ENCODE assay signal across 8 cellular contexts in the genomic region with DNA sequence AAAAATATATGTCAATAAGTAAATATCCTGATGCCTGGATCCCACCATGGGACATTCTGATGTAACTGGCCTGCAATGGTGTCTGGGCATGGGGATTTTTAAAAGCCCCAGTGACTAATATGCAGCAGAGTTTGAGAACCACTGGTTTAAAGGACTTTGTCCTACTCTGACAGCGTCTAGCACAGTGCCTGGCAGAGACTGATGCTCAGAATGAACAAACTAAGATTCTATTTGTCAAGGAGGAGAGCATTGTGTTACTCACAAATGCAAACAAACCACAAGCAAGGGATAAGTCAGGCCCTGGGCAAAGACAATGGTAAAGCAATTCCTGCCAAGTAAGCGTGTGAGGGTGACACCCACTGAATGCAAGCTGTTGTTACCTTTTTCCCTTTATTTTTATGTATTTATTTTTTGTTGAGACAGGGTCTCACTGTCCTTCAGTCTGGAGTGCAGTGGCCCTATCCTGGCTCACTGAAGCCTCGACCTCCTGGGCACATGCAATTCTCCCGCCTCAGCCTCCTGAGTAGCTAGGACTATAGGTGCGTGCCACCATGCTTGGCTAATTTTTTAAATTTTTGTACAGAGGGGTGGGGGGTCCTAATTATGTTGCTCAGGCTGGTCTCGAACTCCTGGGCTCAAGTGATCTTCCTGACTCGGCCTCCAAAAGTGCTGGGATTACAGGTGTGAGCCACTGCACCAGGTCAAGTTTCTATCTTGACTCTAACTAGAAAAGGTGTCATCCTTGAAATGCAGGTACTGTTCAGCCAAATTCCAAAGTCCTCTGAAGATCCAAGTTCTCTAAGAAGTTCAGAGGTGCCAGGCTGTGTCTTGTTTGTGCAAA. TPM values are rescaled to one million over a fixed set of nuclear protein-coding genes. Genes with fewer than 3 reads are reported as not detected.
DNase-seq lines count a peak whose midpoint lies in the region; ATAC-seq and TF ChIP-seq lines count a peak whose summit lies in the region.

No MANE protein-coding gene starts in this region.

- H3K27ac Mint-ChIP-seq in activated CD4-positive, alpha-beta T cell treated with anti-CD3 and anti-CD28 coated beads, Interleukin-2, amount 10 ng/mL, durations not matched to agents 24 days and 14 days = peak overlapping the region; percentile 53
- peak overlapping the region; percentile 49 for H3K27ac Mint-ChIP-seq in activated CD8-positive, alpha-beta T cell treated with anti-CD3 and anti-CD28 coated beads for 36 hours
- H3K27ac Mint-ChIP-seq in stimulated activated naive CD8-positive, alpha-beta T cell treated with anti-CD3 and anti-CD28 coated beads, Interleukin-15, amount 100 ng/mL, for 72 hours = peak overlapping the region; percentile 93 to 98

- DNase-seq in activated CD4-positive, alpha-beta T cell treated with anti-CD3 and anti-CD28 coated beads, Interleukin-2, amount 10 ng/mL, durations not matched to agents 24 days and 14 days = no peak
- no peak for DNase-seq in activated CD4-positive, alpha-beta T cell treated with anti-CD3 and anti-CD28 coated beads, Interleukin-2, amount 50 U/mL, for 1 hour
- DNase-seq in activated CD8-positive, alpha-beta T cell treated with anti-CD3 and anti-CD28 coated beads for 36 hours = peak; percentile 19
- DNase-seq in stimulated activated naive CD8-positive, alpha-beta T cell treated with anti-CD3 and anti-CD28 coated beads, Interleukin-15, amount 100 ng/mL, for 72 hours = peak; percentile 27 to 74
- DNase-seq in posterior vena cava (ENCODE audit: low spot score) (no peak), H4 (ENCODE audit: low spot score) (no peak)

- peak overlapping the region; percentile 94 for H3K4me3 Mint-ChIP-seq in activated CD4-positive, alpha-beta T cell treated with anti-CD3 and anti-CD28 coated beads, Interleukin-2, amount 10 ng/mL, durations not matched to agents 24 days and 14 days
- peak overlapping the region; percentile 94 for H3K4me3 Mint-ChIP-seq in activated CD8-positive, alpha-beta T cell treated with anti-CD3 and anti-CD28 coated beads for 36 hours
- H3K4me3 Mint-ChIP-seq in stimulated activated naive CD8-positive, alpha-beta T cell treated with anti-CD3 and anti-CD28 coated beads, Interleukin-15, amount 100 ng/mL, for 72 hours = peak overlapping the region; percentile 88 to 91

- CTCF ChIA-PET in activated CD8-positive, alpha-beta T cell treated with anti-CD3 and anti-CD28 coated beads for 36 hours (lab: Charles Lee) = no interaction called here

- H3K4me3 ChIP-seq in iPS-15b (ENCODE audit: low read depth, low read length) = peak overlapping the region; percentile 22

- no peak overlapping the region for H3K9ac ChIP-seq in iPS-15b (ENCODE audit: low read depth, low read length)

- H3K9me3 Mint-ChIP-seq in activated CD4-positive, alpha-beta T cell treated with anti-CD3 and anti-CD28 coated beads, Interleukin-2, amount 10 ng/mL, durations not matched to agents 24 days and 14 days = peaks cover 19% of the 10 kb centered on the region
- H3K9me3 Mint-ChIP-seq in activated CD8-positive, alpha-beta T cell treated with anti-CD3 and anti-CD28 coated beads for 36 hours = peaks cover 16% of the 10 kb centered on the region
- peaks cover 12 to 14% of the 10 kb centered on the region in 2 donors for H3K9me3 Mint-ChIP-seq in stimulated activated naive CD8-positive, alpha-beta T cell treated with anti-CD3 and anti-CD28 coated beads, Interleukin-15, amount 100 ng/mL, for 72 hours

- peaks cover 29% of the 10 kb centered on the region for H3K4me1 Mint-ChIP-seq in activated CD4-positive, alpha-beta T cell treated with anti-CD3 and anti-CD28 coated beads, Interleukin-2, amount 10 ng/mL, durations not matched to agents 24 days and 14 days
- peaks cover 29% of the 10 kb centered on the region for H3K4me1 Mint-ChIP-seq in activated CD8-positive, alpha-beta T cell treated with anti-CD3 and anti-CD28 coated beads for 36 hours (ENCODE audit: low read depth)
- peaks cover 49% of the 10 kb centered on the region for H3K4me1 Mint-ChIP-seq in stimulated activated naive CD8-positive, alpha-beta T cell treated with anti-CD3 and anti-CD28 coated beads, Interleukin-15, amount 100 ng/mL, for 72 hours

- H3K27me3 Mint-ChIP-seq in activated CD4-positive, alpha-beta T cell treated with anti-CD3 and anti-CD28 coated beads, Interleukin-2, amount 10 ng/mL, durations not matched to agents 24 days and 14 days = no peaks in the 10 kb centered on the region
- H3K27me3 Mint-ChIP-seq in activated CD8-positive, alpha-beta T cell treated with anti-CD3 and anti-CD28 coated beads for 36 hours = no peaks in the 10 kb centered on the region
- H3K27me3 Mint-ChIP-seq in stimulated activated naive CD8-positive, alpha-beta T cell treated with anti-CD3 and anti-CD28 coated beads, Interleukin-15, amount 100 ng/mL, for 72 hours = no peaks in the 10 kb centered on the region

- intact Hi-C loops in activated CD4-positive, alpha-beta T cell treated with anti-CD3 and anti-CD28 coated beads, Interleukin-2, amount 10 ng/mL, durations not matched to agents 24 days and 14 days (cut with micrococcal nuclease) = loop anchor here (1.0 to 10.0 kb wide), 6 partner anchors 9 to 1337 kb away; partner anchors contain the start of genes CMTM8, DYNC1LI1, OSBPL10 and UBP1
- intact Hi-C loops in activated CD8-positive, alpha-beta T cell treated with anti-CD3 and anti-CD28 coated beads for 36 hours (cut with micrococcal nuclease) = no loop called here
- intact Hi-C loops in posterior vena cava (cut with DNase I) = no loop called here

- H3K4me1 ChIP-seq in iPS-15b (ENCODE audit: control insufficient read depth, insufficient read depth, low read length) = no peaks in the 10 kb centered on the region

- H3K27me3 ChIP-seq in iPS-15b (ENCODE audit: control insufficient read depth, insufficient read depth, low read length) = peaks cover 20% of the 10 kb centered on the region

- peaks cover 10% of the 10 kb centered on the region for H3K9me3 ChIP-seq in iPS-15b (ENCODE audit: control insufficient read depth, insufficient read depth, low read length)

- peaks cover 10% of the 10 kb centered on the region for H3K36me3 Mint-ChIP-seq in activated CD4-positive, alpha-beta T cell treated with anti-CD3 and anti-CD28 coated beads, Interleukin-2, amount 10 ng/mL, durations not matched to agents 24 days and 14 days (ENCODE audit: low read depth)
- peaks cover 7% of the 10 kb centered on the region for H3K36me3 Mint-ChIP-seq in activated CD8-positive, alpha-beta T cell treated with anti-CD3 and anti-CD28 coated beads for 36 hours (ENCODE audit: low read depth)

- H3K36me3 ChIP-seq in iPS-15b (ENCODE audit: control insufficient read depth, insufficient read depth, low read length) = no peaks in the 10 kb centered on the region

- POLR2A ChIA-PET in activated CD8-positive, alpha-beta T cell treated with anti-CD3 and anti-CD28 coated beads for 36 hours (lab: Charles Lee) = interaction anchor here (1.0 to 2.1 kb wide), 1 partner anchor 9 kb away, joined by 5 read pairs; no protein-coding TSS in a partner anchor

- TF ChIP-seq CTCF in activated CD8-positive, alpha-beta T cell treated with anti-CD3 and anti-CD28 coated beads for 36 hours (IDR thresholded peaks at IDR 0.05) = no peak

- no peak for ATAC-seq in activated CD8-positive, alpha-beta T cell treated with anti-CD3 and anti-CD28 coated beads for 36 hours
- ATAC-seq in stimulated activated naive CD8-positive, alpha-beta T cell treated with anti-CD3 and anti-CD28 coated beads, Interleukin-15, amount 100 ng/mL, for 72 hours = peak; percentile 78
- no peak for ATAC-seq in HG02571 (IDR thresholded peaks at IDR 0.05; ENCODE audit: unreplicated experiment)

RNA-seq across cellular contexts. Expression of gene GPD1L, which starts 0.9 kb away (rescaled TPM):
- total RNA-seq in activated CD4-positive, alpha-beta T cell treated with anti-CD3 and anti-CD28 coated beads, Interleukin-2, amount 10 ng/mL, durations not matched to agents 24 days and 14 days = 19.0 and 20.0 TPM in 2 replicates
- total RNA-seq in activated CD8-positive, alpha-beta T cell treated with anti-CD3 and anti-CD28 coated beads for 36 hours = 10 to 100 TPM in 1 of 2 experiments, 1 to 10 TPM in 1; 9.2 to 10.2 TPM
- 10 to 100 TPM; 41.0 to 47.4 TPM for total RNA-seq in posterior vena cava
- 10.1 and 10.8 TPM in 2 replicates for total RNA-seq in H4 (2014; rRNA removed; shearing (Covaris generic))

Comparison
In these comparisons a context has a peak if more than half of its experiments do, and no peak if none do; other contexts are left out.
1. DNase-seq: peak in activated CD8-positive, alpha-beta T cell treated with anti-CD3 and anti-CD28 coated beads for 36 hours (single experiment) and stimulated activated naive CD8-positive, alpha-beta T cell treated with anti-CD3 and anti-CD28 coated beads, Interleukin-15, amount 100 ng/mL, for 72 hours (2 of 2); none in activated CD4-positive, alpha-beta T cell treated with anti-CD3 and anti-CD28 coated beads, Interleukin-2, amount 10 ng/mL, durations not matched to agents 24 days and 14 days (single experiment), activated CD4-positive, alpha-beta T cell treated with anti-CD3 and anti-CD28 coated beads, Interleukin-2, amount 50 U/mL, for 1 hour (single experiment), posterior vena cava (single experiment) and H4 (single experiment).
2. Peak in every context shown above with its lines, with median percentiles within 50 percentile points of each other: H3K27ac Mint-ChIP-seq and H3K4me3 Mint-ChIP-seq.